8 cellular contexts compared by ENCODE assay signal in the genomic region with DNA sequence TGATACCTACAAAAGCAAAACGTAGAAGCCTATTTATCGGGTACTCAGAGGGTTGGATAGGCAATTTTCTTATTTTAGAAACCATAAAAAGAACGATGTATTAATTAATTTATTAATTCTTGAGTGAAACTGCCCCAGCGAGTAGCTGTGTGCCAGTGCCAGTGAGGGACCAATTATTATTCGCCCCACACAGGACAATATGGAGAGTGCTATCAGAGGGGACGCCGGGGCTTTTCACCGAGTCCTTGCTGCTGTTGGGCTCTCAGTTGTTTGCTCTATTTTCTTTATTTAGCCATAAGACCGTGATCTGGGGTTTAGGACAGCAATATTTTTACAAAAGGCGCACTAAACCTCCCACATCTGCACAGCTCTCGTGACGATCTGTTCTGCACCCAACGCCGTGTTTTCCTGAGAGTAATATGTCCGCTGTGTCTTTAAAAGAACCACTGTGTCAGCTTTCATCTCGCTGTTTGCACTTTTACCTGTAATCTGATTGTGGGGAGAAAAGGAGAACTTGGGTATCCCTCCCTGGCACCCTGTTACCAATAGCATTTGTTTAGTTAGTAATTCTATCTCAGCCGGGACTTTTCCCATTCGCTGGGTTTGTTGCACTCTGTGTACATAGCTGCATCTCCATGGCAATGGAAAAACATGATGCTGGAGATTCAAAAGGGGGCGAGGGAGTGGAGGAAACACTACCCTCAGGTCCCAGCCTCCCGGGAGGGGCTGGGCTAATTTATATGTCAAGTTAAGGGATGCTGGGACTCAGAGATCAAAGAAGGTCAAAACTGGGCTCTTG. TPM values are rescaled to one million over a fixed set of nuclear protein-coding genes. Genes with fewer than 3 reads are reported as not detected.
DNase-seq lines count a peak whose midpoint lies in the region; ATAC-seq and TF ChIP-seq lines count a peak whose summit lies in the region.

No MANE protein-coding gene starts in this region.

- intact Hi-C loops in body of pancreas (cut with DNase I), result no loop called here
- intact Hi-C loops in stomach (cut with DNase I; ENCODE audit: low total_unique reads), result no loop called here

- no peak overlapping the region for H3K4me3 ChIP-seq in body of pancreas
- H3K4me3 ChIP-seq in stomach, result peak overlapping the region; percentile 24 to 44 (median 38)

- H3K27me3 ChIP-seq in body of pancreas (no peaks in the 10 kb centered on the region), stomach (peaks cover 0 to 3% (median 0%) of the 10 kb centered on the region in 3 donors)

- TF ChIP-seq EP300 in stomach (IDR thresholded peaks at IDR 0.05), result no peak

- TF ChIP-seq POLR2A in body of pancreas (IDR thresholded peaks at IDR 0.05), result peak in 1 of 3 donors; percentile 13
- no peak for TF ChIP-seq POLR2A in stomach (IDR thresholded peaks at IDR 0.05)

- peak; percentile 44 for DNase-seq in GM04504 (ENCODE audit: low read depth)
- DNase-seq in NCI-H2081 (lab: John Stamatoyannopoulos, UW), result peak; percentile 96 to 99
- DNase-seq in body of pancreas, result peak in 2 of 4 donors; percentile 40 to 60
- peak; percentile 80 for DNase-seq in iris pigment epithelial cell (ENCODE audit: low read depth)
- DNase-seq in stomach, result no peak
- no peak for DNase-seq in activated gamma-delta T cell treated with Interleukin-2 at 50 U/mL for 16 hours
- no peak for DNase-seq in NCI-H226

- WGBS in body of pancreas, 2 donors, result 8 to 13% methylated on average over 20 of the region's 20 CpGs
- 17 to 29% (median 21%) methylated on average over 20 of the region's 20 CpGs for WGBS in stomach, 5 donors

- H3K4me1 ChIP-seq in body of pancreas (peaks cover 22% of the 10 kb centered on the region), stomach (peaks cover 0 to 30% (median 16%) of the 10 kb centered on the region in 4 donors)

- H3K9me3 ChIP-seq in body of pancreas (no peaks in the 10 kb centered on the region), stomach (no peaks in the 10 kb centered on the region)

- H3K27ac ChIP-seq in body of pancreas (peak overlapping the region in 2 of 4 donors; percentile 18 to 47), stomach (peak overlapping the region; percentile 48 to 69 (median 65))

- TF ChIP-seq CTCF in body of pancreas (IDR thresholded peaks at IDR 0.05), result no peak
- TF ChIP-seq CTCF in stomach (IDR thresholded peaks at IDR 0.05), result no peak

- no peaks in the 10 kb centered on the region for H3K36me3 ChIP-seq in body of pancreas (replicated peaks in 1 of 2; ENCODE audit: insufficient read depth in 1 of 2, low read depth in 2 of 2)
- no peaks in the 10 kb centered on the region for H3K36me3 ChIP-seq in stomach

- ATAC-seq in body of pancreas (peak; percentile 67), HG02852 (IDR thresholded peaks at IDR 0.05; ENCODE audit: unreplicated experiment) (no peak)

RNA-seq across cellular contexts. Expression of gene ZNF516, which starts 30.1 kb away (rescaled TPM):
- total RNA-seq in body of pancreas (10 to 100 TPM; 13.5 to 16.5 TPM), stomach (10 to 100 TPM; 12.8 to 25.9 (median 17.0) TPM)
- polyA plus RNA-seq in stomach, result 1 to 10 TPM; 2.3 to 6.9 (median 3.2) TPM

Comparison
In these comparisons a context has a peak if more than half of its experiments do, and no peak if none do; other contexts are left out.
1. DNase-seq: peak in GM04504 (single experiment), NCI-H2081 (2 of 2) and iris pigment epithelial cell (single experiment); none in stomach (single experiment), activated gamma-delta T cell treated with Interleukin-2 at 50 U/mL for 16 hours (single experiment) and NCI-H226 (single experiment).
2. H3K4me3 ChIP-seq: peak in stomach (4 of 4); none in body of pancreas (0 of 2).